In genomic region chr1:6497215-6497866, GRCh38 we compare ENCODE assay signal across 8 cellular contexts. TPM values are rescaled to one million over a fixed set of nuclear protein-coding genes. Genes with fewer than 3 reads are reported as not detected.
DNase-seq lines count a peak whose midpoint lies in the region; TF ChIP-seq lines count a peak whose summit lies in the region.

No MANE protein-coding gene starts in this region.

- peaks cover 31% of the 10 kb centered on the region for H3K27me3 Mint-ChIP-seq in nephron progenitor cell (ENCODE audit: low read depth, poor library complexity)

- H3K36me3 Mint-ChIP-seq in nephron progenitor cell (ENCODE audit: low read depth): no peaks in the 10 kb centered on the region

- H3K4me3 ChIP-seq in fibroblast of mammary gland (ENCODE audit: control insufficient read depth, low read depth, low read length): peak overlapping the region; percentile 43
- H3K4me3 ChIP-seq in uterus: peak overlapping the region; percentile 44 to 50

- no peaks in the 10 kb centered on the region for H3K27me3 ChIP-seq in uterus

- no peak for TF ChIP-seq CTCF in fibroblast of mammary gland (conservative IDR thresholded peaks at IDR 0.05; ENCODE audit: control insufficient read depth, insufficient read depth, low read depth, low read length)
- no peak for TF ChIP-seq CTCF in nephron progenitor cell (IDR thresholded peaks at IDR 0.05)
- TF ChIP-seq CTCF in uterus (IDR thresholded peaks at IDR 0.05): no peak

- H3K9me3 ChIP-seq in uterus: no peaks in the 10 kb centered on the region

- H3K27ac Mint-ChIP-seq in nephron progenitor cell: no peak overlapping the region

- H3K4me1 Mint-ChIP-seq in nephron progenitor cell: peaks cover 47% of the 10 kb centered on the region

- peak overlapping the region; percentile 20 to 49 for H3K27ac ChIP-seq in uterus

- H3K4me3 Mint-ChIP-seq in nephron progenitor cell: peak overlapping the region; percentile 81

- no peak for TF ChIP-seq POLR2A in uterus (IDR thresholded peaks at IDR 0.05)

- H3K4me1 ChIP-seq in uterus: peaks cover 0 to 8% of the 10 kb centered on the region in 2 donors

- no peaks in the 10 kb centered on the region for H3K9me3 Mint-ChIP-seq in nephron progenitor cell

- intact Hi-C loops in uterus (cut with DNase I; ENCODE audit: low total_unique reads): loop anchor here (10.0 kb wide), 1 partner anchor 147 kb away; no protein-coding TSS in a partner anchor

- DNase-seq in EL (peak; percentile 61), NCI-H510A (lab: John Stamatoyannopoulos, UW) (peak; percentile 68), activated T-helper 1 cell treated with Interleukin-2 at 50 U/mL for 16 hours (ENCODE audit: low read depth) (peak; percentile 41), fibroblast of mammary gland (ENCODE audit: low read depth) (no peak), nephron progenitor cell (peak; percentile 82), uterus (no peak), dedifferentiated amniotic fluid mesenchymal stem cell (ENCODE audit: extremely low spot score) (no peak), MV-4-11 (lab: John Stamatoyannopoulos, UW) (no peak)

- H3K36me3 ChIP-seq in uterus: no peaks in the 10 kb centered on the region

RNA-seq across cellular contexts. Expression of gene PLEKHG5, which starts 5.9 kb away (rescaled TPM):
- total RNA-seq in uterus: 10 to 100 TPM in 2 of 4 donors, 1 to 10 TPM in 2; 2.6 to 23.7 (median 8.2) TPM

RNA-seq across cellular contexts. Expression of gene TNFRSF25, which starts 31.4 kb away (rescaled TPM):
- total RNA-seq in uterus: 10 to 100 TPM in 1 of 4 donors, 1 to 10 TPM in 3; 1.0 to 11.1 (median 4.8) TPM

RNA-seq across cellular contexts. Expression of gene NOL9, which starts 57.0 kb away (rescaled TPM):
- total RNA-seq in uterus: 10 to 100 TPM in 2 of 4 donors, 1 to 10 TPM in 2; 4.7 to 44.8 (median 23.7) TPM

RNA-seq across cellular contexts. Expression of gene TAS1R1, which starts 57.8 kb away (rescaled TPM):
- not detected for total RNA-seq in uterus

Comparison
In these comparisons a context has a peak if more than half of its experiments do, and no peak if none do; other contexts are left out.
1. DNase-seq: peak in EL (single experiment), NCI-H510A (single experiment), activated T-helper 1 cell treated with Interleukin-2 at 50 U/mL for 16 hours (single experiment) and nephron progenitor cell (single experiment); none in fibroblast of mammary gland (single experiment), uterus (0 of 2), dedifferentiated amniotic fluid mesenchymal stem cell (single experiment) and MV-4-11 (single experiment).